ENCODE assay signal across 8 cellular contexts in genomic region chr5:65760504-65761275, GRCh38. TPM values are rescaled to one million over a fixed set of nuclear protein-coding genes. Genes with fewer than 3 reads are reported as not detected.
DNase-seq lines count a peak whose midpoint lies in the region; ATAC-seq and TF ChIP-seq lines count a peak whose summit lies in the region.

No MANE protein-coding gene starts in this region.

- H3K4me1 ChIP-seq in colonic mucosa = no peaks in the 10 kb centered on the region

- H3K27ac Mint-ChIP-seq in natural killer cell treated with Interleukin-12 subunit alpha and Interleukin-12 subunit beta and Interleukin-15 and Interleukin-18, amount 100 ng/mL, for 72 hours = no peak overlapping the region

- intact Hi-C loops in colonic mucosa (cut with DNase I) = no loop called here

- TF ChIP-seq CTCF in C4-2B (conservative IDR thresholded peaks at IDR 0.05) = peak; percentile 47
- peak; percentile 9 for TF ChIP-seq CTCF in GM20000 (IDR thresholded peaks at IDR 0.05; ENCODE audit: extremely low read depth, missing control alignments)
- no peak for TF ChIP-seq CTCF in colonic mucosa (IDR thresholded peaks at IDR 0.05)

- peak; percentile 50 for DNase-seq in GM20000 (ENCODE audit: low spot score)
- DNase-seq in RPMI8226 = peak; percentile 59
- peak; percentile 26 for DNase-seq in colonic mucosa
- peak; percentile 70 for DNase-seq in natural killer cell treated with Interleukin-12 subunit alpha and Interleukin-12 subunit beta and Interleukin-15 and Interleukin-18, amount 100 ng/mL, for 72 hours (ENCODE audit: low spot score)

- H3K4me3 ChIP-seq in colonic mucosa = no peak overlapping the region

- H3K36me3 Mint-ChIP-seq in natural killer cell treated with Interleukin-12 subunit alpha and Interleukin-12 subunit beta and Interleukin-15 and Interleukin-18, amount 100 ng/mL, for 72 hours = no peaks in the 10 kb centered on the region

- H3K4me3 Mint-ChIP-seq in natural killer cell treated with Interleukin-12 subunit alpha and Interleukin-12 subunit beta and Interleukin-15 and Interleukin-18, amount 100 ng/mL, for 72 hours = no peak overlapping the region

- H3K9ac ChIP-seq in colonic mucosa (ENCODE audit: low read depth in 2 of 2, low read length in 2 of 2) = no peak overlapping the region

- H3K9me3 ChIP-seq in colonic mucosa = no peaks in the 10 kb centered on the region

- ATAC-seq in natural killer cell treated with Interleukin-12 subunit alpha and Interleukin-12 subunit beta and Interleukin-15 and Interleukin-18, amount 100 ng/mL, for 72 hours = no peak
- ATAC-seq in GM18868 (IDR thresholded peaks at IDR 0.05; ENCODE audit: unreplicated experiment) (no peak), HG02885 (IDR thresholded peaks at IDR 0.05; ENCODE audit: poor library complexity, unreplicated experiment) (no peak), GM18907 (IDR thresholded peaks at IDR 0.05; ENCODE audit: unreplicated experiment) (no peak)

- H3K27me3 ChIP-seq in colonic mucosa = no peaks in the 10 kb centered on the region

- no peaks in the 10 kb centered on the region for H3K36me3 ChIP-seq in colonic mucosa

- H3K27me3 Mint-ChIP-seq in natural killer cell treated with Interleukin-12 subunit alpha and Interleukin-12 subunit beta and Interleukin-15 and Interleukin-18, amount 100 ng/mL, for 72 hours = peaks cover 0 to 7% of the 10 kb centered on the region in 2 donors

- H3K27ac ChIP-seq in C4-2B (no peak overlapping the region), colonic mucosa (no peak overlapping the region)

- H3K4me1 Mint-ChIP-seq in natural killer cell treated with Interleukin-12 subunit alpha and Interleukin-12 subunit beta and Interleukin-15 and Interleukin-18, amount 100 ng/mL, for 72 hours (ENCODE audit: low read depth in 2 of 2) = peaks cover 3 to 5% of the 10 kb centered on the region in 2 donors

- H3K9me3 Mint-ChIP-seq in natural killer cell treated with Interleukin-12 subunit alpha and Interleukin-12 subunit beta and Interleukin-15 and Interleukin-18, amount 100 ng/mL, for 72 hours = no peaks in the 10 kb centered on the region

RNA-seq across cellular contexts. Expression of gene NLN, which starts 38.7 kb away (rescaled TPM):
- total RNA-seq in colonic mucosa = 10 to 100 TPM; 13.7 to 24.6 TPM
- total RNA-seq in natural killer cell treated with Interleukin-12 subunit alpha and Interleukin-12 subunit beta and Interleukin-15 and Interleukin-18, amount 100 ng/mL, for 72 hours = 10 to 100 TPM in 1 of 2 donors, 1 to 10 TPM in 1; 8.7 to 39.4 TPM

RNA-seq across cellular contexts. Expression of gene SGTB, which starts 38.8 kb away (rescaled TPM):
- 1 to 10 TPM; 3.7 to 4.4 TPM for total RNA-seq in colonic mucosa
- total RNA-seq in natural killer cell treated with Interleukin-12 subunit alpha and Interleukin-12 subunit beta and Interleukin-15 and Interleukin-18, amount 100 ng/mL, for 72 hours = 10 to 100 TPM in 1 of 2 donors, 1 to 10 TPM in 1; 4.1 to 10.1 TPM
